In the genomic region with DNA sequence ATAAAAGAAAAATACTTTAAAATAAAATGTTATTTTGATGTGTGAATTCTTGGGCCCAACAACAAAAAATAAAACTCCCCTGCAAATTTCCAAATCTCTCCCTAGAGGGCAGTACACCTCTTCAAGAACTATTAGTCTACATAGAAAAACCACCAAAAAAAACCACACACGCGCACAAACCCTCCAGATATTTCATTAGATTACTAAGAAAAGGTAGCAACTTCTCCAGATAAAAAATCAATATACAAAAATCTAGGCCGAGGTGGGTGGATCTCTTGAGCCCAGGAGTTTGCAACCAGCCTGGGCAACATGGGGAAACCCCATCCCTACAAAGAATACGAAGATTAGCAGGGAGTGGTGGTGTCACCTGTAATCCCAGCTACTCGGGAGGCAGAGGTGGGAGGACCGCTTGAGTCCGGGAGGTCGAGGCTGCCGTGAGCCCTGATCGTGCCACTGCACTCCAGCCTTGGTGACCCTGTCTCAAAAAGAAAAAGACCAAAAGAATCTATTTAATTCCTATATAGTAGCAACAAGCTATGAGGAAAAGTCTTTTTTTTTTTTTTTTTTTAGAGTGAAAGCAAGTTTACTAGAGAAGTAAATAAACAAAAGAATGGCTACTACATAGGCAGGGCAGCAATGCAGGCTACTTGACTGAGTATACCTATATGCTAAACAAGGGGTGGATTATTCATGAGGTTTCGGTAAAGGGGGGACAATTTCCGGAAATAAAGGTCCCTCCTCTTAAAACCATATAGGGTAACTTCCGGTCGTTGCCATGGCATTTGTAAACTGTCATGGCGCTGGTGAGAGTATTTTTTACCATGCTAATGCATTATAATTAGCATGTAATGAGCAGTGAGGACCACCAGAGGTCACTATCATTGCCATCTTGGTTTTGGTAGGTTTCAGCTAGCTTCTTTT, we compare ENCODE assay signal across 8 cellular contexts. TPM values are rescaled to one million over a fixed set of nuclear protein-coding genes. Genes with fewer than 3 reads are reported as not detected.
DNase-seq lines count a peak whose midpoint lies in the region; ATAC-seq and TF ChIP-seq lines count a peak whose summit lies in the region.

No MANE protein-coding gene starts in this region.

- DNase-seq in AML-193 (lab: John Stamatoyannopoulos, UW) (peak; percentile 76 to 84), NCI-H345 treated with DMSO at 0.1 percent for 48 hours (lab: John Stamatoyannopoulos, UW; ENCODE audit: unreplicated experiment) (peak; percentile 87), left lung (peak in 1 of 2 donors; percentile 70)
- DNase-seq in stimulated activated CD4-positive, alpha-beta T cell treated with anti-CD3 and anti-CD28 coated beads, Interleukin-2, amount 100 ng/mL, for 48 hours: peak; percentile 51 to 64

- H3K9me3 Mint-ChIP-seq in dendritic cell treated with granulocyte-macrophage colony-stimulating factor and Interleukin-4, amounts not matched to agents 40 ng/mL and 50 ng/mL, for 4 days: no peaks in the 10 kb centered on the region

- peaks cover 0 to 15% of the 10 kb centered on the region in 2 donors for H3K4me1 ChIP-seq in left lung

- peak overlapping the region; percentile 32 to 40 for H3K4me3 ChIP-seq in left lung

- H3K27ac Mint-ChIP-seq in dendritic cell treated with granulocyte-macrophage colony-stimulating factor and Interleukin-4, amounts not matched to agents 40 ng/mL and 50 ng/mL, for 4 days: peak overlapping the region; percentile 53

- ATAC-seq in GM18909 (IDR thresholded peaks at IDR 0.05; ENCODE audit: poor library complexity, unreplicated experiment) (peak; percentile 88), HG03342 (IDR thresholded peaks at IDR 0.05; ENCODE audit: unreplicated experiment) (peak; percentile 80), left lung (peak; percentile 90)
- ATAC-seq in activated CD4-positive, CD25-positive, alpha-beta regulatory T cell treated with anti-CD3 and anti-CD28 coated beads, Interleukin-2, amount 50 U/mL, for 24 hours: peak; percentile 96 to 98

- H3K4me1 Mint-ChIP-seq in dendritic cell treated with granulocyte-macrophage colony-stimulating factor and Interleukin-4, amounts not matched to agents 40 ng/mL and 50 ng/mL, for 4 days (ENCODE audit: low read depth): peaks cover 16% of the 10 kb centered on the region

- peak overlapping the region; percentile 61 for H3K4me3 Mint-ChIP-seq in dendritic cell treated with granulocyte-macrophage colony-stimulating factor and Interleukin-4, amounts not matched to agents 40 ng/mL and 50 ng/mL, for 4 days

- no peaks in the 10 kb centered on the region for H3K9me3 ChIP-seq in left lung

- H3K27me3 ChIP-seq in left lung: peaks cover 0 to 37% of the 10 kb centered on the region in 2 donors

- H3K27ac ChIP-seq in left lung: peak overlapping the region in 1 of 2 donors; percentile 48

- intact Hi-C loops in dendritic cell treated with granulocyte-macrophage colony-stimulating factor and Interleukin-4, amounts not matched to agents 40 ng/mL and 50 ng/mL, for 4 days (cut with micrococcal nuclease): loop anchor here (1.0 to 5.0 kb wide), 3 partner anchors 20 to 140 kb away; partner anchors contain the start of gene CAPN5
- intact Hi-C loops in left lung (cut with DNase I): loop anchor here in 1 of 2 donors (5.0 kb wide), 1 partner anchor 40 kb away; no protein-coding TSS in a partner anchor

- H3K36me3 ChIP-seq in left lung: no peaks in the 10 kb centered on the region

- H3K27me3 Mint-ChIP-seq in dendritic cell treated with granulocyte-macrophage colony-stimulating factor and Interleukin-4, amounts not matched to agents 40 ng/mL and 50 ng/mL, for 4 days: peaks cover 33% of the 10 kb centered on the region

- peak; percentile 59 to 77 for TF ChIP-seq CTCF in left lung (IDR thresholded peaks at IDR 0.05)

- H3K36me3 Mint-ChIP-seq in dendritic cell treated with granulocyte-macrophage colony-stimulating factor and Interleukin-4, amounts not matched to agents 40 ng/mL and 50 ng/mL, for 4 days (ENCODE audit: low read depth): no peaks in the 10 kb centered on the region

RNA-seq across cellular contexts. Expression of gene B3GNT6, which starts 13.1 kb away (rescaled TPM):
- total RNA-seq in left lung: under 1 TPM in 1 of 2 donors, not detected in 1; 0.60 TPM

RNA-seq across cellular contexts. Expression of gene CAPN5, which starts 19.5 kb away (rescaled TPM):
- total RNA-seq in left lung: 10 to 100 TPM; 11.7 to 13.2 TPM

RNA-seq across cellular contexts. Expression of gene OMP, which starts 55.4 kb away (rescaled TPM):
- not detected for total RNA-seq in left lung
